In genomic region chr5:131538177-131538593, GRCh38 we compare ENCODE assay signal across 12 cellular contexts.
DNase-seq lines count a peak whose midpoint lies in the region; ATAC-seq and TF ChIP-seq lines count a peak whose summit lies in the region.
"Had no signal": no experiment of that assay in that cellular context is flagged by ENCODE, and none has a peak within 500 bp of the region (broad histone marks: within the 10 kb centered on the region; RNA-seq: fewer than 3 reads in every experiment).

No MANE protein-coding gene starts in this region.

- no peaks in the 10 kb centered on the region for H3F3A ChIP-seq in smooth muscle cell (ENCODE audit: low read depth)

- POLR2A ChIA-PET in activated CD4-positive, alpha-beta T cell treated with anti-CD3 and anti-CD28 coated beads for 36 hours (lab: Charles Lee), result no interaction called here

- peak overlapping the region; percentile 52 for H3K27ac ChIP-seq in smooth muscle cell (ENCODE audit: low read depth)
- H3K27ac ChIP-seq: tibial artery had no signal

- no peak overlapping the region for H2AFZ ChIP-seq in smooth muscle cell (ENCODE audit: low read depth)

- no peaks in the 10 kb centered on the region for H3K79me2 ChIP-seq in smooth muscle cell (ENCODE audit: low read depth)

- no peaks in the 10 kb centered on the region for H4K20me1 ChIP-seq in smooth muscle cell (ENCODE audit: low read depth)

- WGBS in smooth muscle cell (ENCODE audit: low lambda C conversion rate), result 68% methylated on average over 3 of the region's 3 CpGs

- intact Hi-C loops in activated CD4-positive, alpha-beta T cell treated with anti-CD3 and anti-CD28 coated beads for 36 hours (cut with DNase I, micrococcal nuclease), result loop anchor here (5.0 to 10.0 kb wide), 7 partner anchors 53 to 887 kb away; partner anchors contain the start of gene FNIP1 (in 1 of the 2)

- H3K9me3 Mint-ChIP-seq in activated CD4-positive, alpha-beta T cell treated with anti-CD3 and anti-CD28 coated beads for 36 hours (ENCODE audit: low read depth), result no peaks in the 10 kb centered on the region

- DNase-seq in activated CD4-positive, alpha-beta T cell treated with anti-CD3 and anti-CD28 coated beads for 36 hours, result peak; percentile 18
- DNase-seq in activated CD4-positive, alpha-beta T cell treated with anti-CD3 and anti-CD28 coated beads, Interleukin-2, amount 50 U/mL, for 48 hours, result no peak
- DNase-seq in OCI-M1 (lab: John Stamatoyannopoulos, UW) (peak; percentile 68), epithelial cell of esophagus (ENCODE audit: low read depth) (peak; percentile 96), smooth muscle cell (lab: John Stamatoyannopoulos, UW; ENCODE audit: unreplicated experiment) (no peak), dermis blood vessel endothelial cell (no peak), LoVo (ENCODE audit: low spot score) (no peak)
- no peak for DNase-seq in activated effector memory CD4-positive, alpha-beta T cell treated with Interleukin-2 at 50 U/mL for 16 hours
- DNase-seq: 8988T, heart right ventricle, tibial artery had no signal

- no peak overlapping the region for H3K9ac ChIP-seq in smooth muscle cell (ENCODE audit: low read depth)

- H3K4me1 ChIP-seq in smooth muscle cell (ENCODE audit: low read depth), result no peaks in the 10 kb centered on the region

- no peaks in the 10 kb centered on the region for H3K27me3 Mint-ChIP-seq in activated CD4-positive, alpha-beta T cell treated with anti-CD3 and anti-CD28 coated beads for 36 hours

- CTCF ChIA-PET in activated CD4-positive, alpha-beta T cell treated with anti-CD3 and anti-CD28 coated beads for 36 hours (lab: Charles Lee), result interaction anchor here (0.6 to 1.0 kb wide), 4 partner anchors 8 to 93 kb away, joined by 3 to 5 read pairs (median 3); no protein-coding TSS in a partner anchor

- peaks cover 92% of the 10 kb centered on the region for H3K4me1 Mint-ChIP-seq in activated CD4-positive, alpha-beta T cell treated with anti-CD3 and anti-CD28 coated beads for 36 hours

- H3K36me3 Mint-ChIP-seq in activated CD4-positive, alpha-beta T cell treated with anti-CD3 and anti-CD28 coated beads for 36 hours (ENCODE audit: low read depth), result peaks cover 35% of the 10 kb centered on the region

- TF ChIP-seq CTCF in epithelial cell of esophagus (IDR thresholded peaks at IDR 0.05; ENCODE audit: insufficient read depth, low read depth, low read length, missing control alignments) (no peak), smooth muscle cell (IDR thresholded peaks at IDR 0.05; ENCODE audit: borderline replicate concordance, insufficient read depth, poor library complexity, severe bottlenecking) (no peak)

- no peak overlapping the region for H3K4me2 ChIP-seq in smooth muscle cell

- H3K4me3 ChIP-seq in epithelial cell of esophagus (ENCODE audit: low read length) (no peak overlapping the region), smooth muscle cell (no peak overlapping the region)
- H3K4me3 ChIP-seq: heart right ventricle, tibial artery had no signal

- no peaks in the 10 kb centered on the region for H3K9me3 ChIP-seq in smooth muscle cell (replicated peaks; ENCODE audit: low read depth)
- H3K9me3 ChIP-seq: heart right ventricle, tibial artery had no signal

- no peaks in the 10 kb centered on the region for H3K36me3 ChIP-seq in smooth muscle cell (ENCODE audit: low read depth)
- H3K36me3 ChIP-seq: tibial artery had no signal

- H3K27me3 ChIP-seq in smooth muscle cell (ENCODE audit: low read depth), result no peaks in the 10 kb centered on the region
- H3K27me3 ChIP-seq: heart right ventricle, tibial artery had no signal

- no peak overlapping the region for H3K4me3 Mint-ChIP-seq in activated CD4-positive, alpha-beta T cell treated with anti-CD3 and anti-CD28 coated beads for 36 hours

- H3K27ac Mint-ChIP-seq in activated CD4-positive, alpha-beta T cell treated with anti-CD3 and anti-CD28 coated beads for 36 hours, result peak overlapping the region; percentile 76

- peak; percentile 67 for ATAC-seq in activated CD4-positive, alpha-beta T cell treated with anti-CD3 and anti-CD28 coated beads for 36 hours
- ATAC-seq: Panc1 had no signal

Comparison
In these comparisons a context has a peak if more than half of its experiments do, and no peak if none do; other contexts are left out.
1. DNase-seq: peak in activated CD4-positive, alpha-beta T cell treated with anti-CD3 and anti-CD28 coated beads for 36 hours (single experiment), OCI-M1 (single experiment) and epithelial cell of esophagus (single experiment); none in activated CD4-positive, alpha-beta T cell treated with anti-CD3 and anti-CD28 coated beads, Interleukin-2, amount 50 U/mL, for 48 hours (0 of 2), smooth muscle cell (single experiment), dermis blood vessel endothelial cell (single experiment), LoVo (single experiment) and activated effector memory CD4-positive, alpha-beta T cell treated with Interleukin-2 at 50 U/mL for 16 hours (single experiment).